Comparison of ENCODE assay signal across 8 cellular contexts in the genomic region with DNA sequence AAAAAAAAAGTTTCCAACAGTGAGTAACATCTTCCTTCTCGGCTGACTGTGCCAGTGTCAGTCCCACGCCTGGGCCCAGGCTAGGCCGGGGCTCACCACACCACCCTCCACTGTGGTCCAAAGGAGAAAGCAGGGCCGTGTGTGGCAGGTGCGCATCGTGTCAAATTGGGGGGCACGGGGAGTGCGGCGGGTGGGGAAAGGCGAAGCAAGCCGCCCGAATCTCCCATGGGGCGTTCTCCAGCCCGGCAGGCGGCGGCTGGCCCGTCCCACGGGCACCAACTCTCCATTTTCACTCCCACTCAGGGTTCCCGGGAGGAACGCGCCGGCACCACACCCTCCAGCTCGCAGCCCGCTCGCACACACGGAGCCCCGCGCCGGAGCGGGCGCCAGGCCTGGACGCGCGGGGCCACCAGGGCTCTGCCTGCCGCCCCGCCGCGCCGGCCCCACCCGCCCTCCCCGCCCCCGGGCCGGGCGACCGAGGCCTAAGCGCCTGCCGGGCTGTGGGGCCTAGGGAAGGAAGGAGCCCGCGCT. TPM values are rescaled to one million over a fixed set of nuclear protein-coding genes. Genes with fewer than 3 reads are reported as not detected.
DNase-seq lines count a peak whose midpoint lies in the region; ATAC-seq and TF ChIP-seq lines count a peak whose summit lies in the region.

No MANE protein-coding gene starts in this region.

- ATAC-seq in GM21447 (IDR thresholded peaks at IDR 0.05; ENCODE audit: unreplicated experiment) (peak; percentile 18), naive B cell (ENCODE audit: low read depth in 2 of 2) (peak; percentile 15 to 27)

- CTCF ChIA-PET in BJ (lab: Yijun Ruan, JAX) = interaction anchor here (0.7 kb wide), 1 partner anchor 81 kb away, joined by 3 read pairs; no protein-coding TSS in a partner anchor

- H3K27me3 ChIP-seq in BJ (ENCODE audit: control insufficient read depth, insufficient read depth, low read length) = no peaks in the 10 kb centered on the region

- H3K27ac Mint-ChIP-seq in naive B cell = peak overlapping the region; percentile 90 to 96 (median 94)

- DNase-seq in BJ (ENCODE audit: low read depth) (no peak), LNCaP clone FGC (ENCODE audit: low read depth) (no peak), epithelial cell of prostate (ENCODE audit: low read depth, low spot score) (no peak), naive B cell (peak; percentile 51), epidermal melanocyte (ENCODE audit: insufficient read length, low spot score) (no peak)
- DNase-seq in activated CD8-positive, alpha-beta memory T cell treated with anti-CD3 and anti-CD28 coated beads for 48 hours (ENCODE audit: low read depth in 2 of 3, low spot score in 2 of 3) = peak; percentile 31 to 35 (median 32)
- DNase-seq in stimulated activated CD8-positive, alpha-beta memory T cell treated with anti-CD3 and anti-CD28 coated beads, Interleukin-7, amount 100 ng/mL, for 48 hours (ENCODE audit: extremely low read depth in 1 of 2, low read depth in 1 of 2) = peak; percentile 27 to 53

- POLR2A ChIA-PET in BJ (lab: Charles Lee) = no interaction called here

- no peaks in the 10 kb centered on the region for H3K9me3 Mint-ChIP-seq in naive B cell

- peak overlapping the region; percentile 84 to 95 (median 94) for H3K4me3 Mint-ChIP-seq in naive B cell

- H3K27me3 Mint-ChIP-seq in naive B cell = no peaks in the 10 kb centered on the region

- H3K4me3 ChIP-seq in BJ (ENCODE audit: low read depth, low read length) = peak overlapping the region; percentile 66
- peak overlapping the region; percentile 80 for H3K4me3 ChIP-seq in LNCaP clone FGC (ENCODE audit: low read depth, low read length)

- no peak for TF ChIP-seq CTCF in BJ (IDR thresholded peaks at IDR 0.05; ENCODE audit: insufficient read depth, low read depth, low read length)
- TF ChIP-seq CTCF in LNCaP clone FGC (IDR thresholded peaks at IDR 0.05; ENCODE audit: control insufficient read depth, extremely low read depth, insufficient read depth) = no peak

- H3K4me1 Mint-ChIP-seq in naive B cell = peaks cover 20 to 38% (median 32%) of the 10 kb centered on the region in 3 donors

- H3K36me3 Mint-ChIP-seq in naive B cell = no peaks in the 10 kb centered on the region

- H3K27ac ChIP-seq in epithelial cell of prostate = peak overlapping the region; percentile 89

- no peaks in the 10 kb centered on the region for H3K36me3 ChIP-seq in BJ (ENCODE audit: control insufficient read depth, insufficient read depth, low read length)

RNA-seq across cellular contexts. Expression of a gene that starts 0.6 kb away (rescaled TPM):
- polyA plus RNA-seq in BJ (2011; rRNA removed) = 4.9 and 11.9 TPM in 2 replicates
- 9.8 and 19.9 TPM in 2 replicates for polyA minus RNA-seq in BJ (2011; rRNA and poly(A)+ RNA removed)
- 10 to 100 TPM in 3 of 6 donors, 1 to 10 TPM in 3; 2.0 to 16.0 (median 9.0) TPM for polyA plus RNA-seq in naive B cell (ENCODE audit: low read depth in 6 of 6)

Comparison
In these comparisons a context has a peak if more than half of its experiments do, and no peak if none do; other contexts are left out.
1. DNase-seq: peak in activated CD8-positive, alpha-beta memory T cell treated with anti-CD3 and anti-CD28 coated beads for 48 hours (3 of 3), naive B cell (single experiment) and stimulated activated CD8-positive, alpha-beta memory T cell treated with anti-CD3 and anti-CD28 coated beads, Interleukin-7, amount 100 ng/mL, for 48 hours (2 of 2); none in BJ (single experiment), LNCaP clone FGC (single experiment), epithelial cell of prostate (single experiment) and epidermal melanocyte (single experiment).